Comparison of ENCODE assay signal across 7 cellular contexts in the genomic region with DNA sequence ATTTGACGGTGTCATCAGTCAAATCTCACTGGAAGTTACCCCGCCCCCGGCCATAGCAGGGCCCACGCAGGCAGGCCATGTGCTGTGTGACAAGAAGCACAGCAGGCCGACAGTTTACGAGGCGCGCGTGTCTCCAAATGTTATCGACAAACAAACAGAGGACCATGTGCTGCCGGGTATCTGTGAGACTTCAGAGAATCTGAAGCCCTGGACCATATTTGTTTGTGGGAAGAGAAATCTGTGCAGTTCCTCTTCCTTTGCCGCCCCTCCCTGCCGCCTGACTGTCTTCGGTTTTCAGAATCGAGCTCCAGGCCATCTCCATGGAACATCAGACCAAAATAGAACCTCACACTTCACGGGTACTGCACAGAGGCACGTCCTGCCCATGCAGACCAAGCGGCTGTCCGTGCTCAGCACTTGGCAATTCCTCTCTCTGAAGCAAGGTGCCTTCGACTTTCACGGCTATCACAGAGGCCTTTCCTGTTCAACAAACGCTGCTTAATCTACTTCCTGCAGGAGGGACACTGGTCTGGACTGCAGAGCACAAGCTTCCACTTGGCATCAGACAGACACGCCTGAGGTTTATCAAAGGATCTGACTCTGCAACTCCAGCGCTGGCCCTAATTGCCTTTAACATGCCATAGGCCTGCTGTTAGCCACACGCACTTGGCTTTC.
A peak's percentile ranks its signal among the peaks of the same experiment; 100 is the strongest.
DNase-seq lines count a peak whose midpoint lies in the region; ATAC-seq and TF ChIP-seq lines count a peak whose summit lies in the region.

No MANE protein-coding gene starts in this region.

- H2AFZ ChIP-seq in PC-9: no peak overlapping the region

- no peak for TF ChIP-seq CTCF in body of pancreas (IDR thresholded peaks at IDR 0.05)
- no peak for TF ChIP-seq CTCF in tibial artery (IDR thresholded peaks at IDR 0.05)
- no peak for TF ChIP-seq CTCF in PC-9 (conservative IDR thresholded peaks at IDR 0.05)

- CTCF ChIA-PET in PC-9 (lab: Charles Lee): interaction anchor here (0.7 kb wide), 1 partner anchor 10 kb away, joined by 3 read pairs; no protein-coding TSS in a partner anchor

- BruUV-seq in PC-9 (replicated peaks; lab: Mats Ljungman, UMichigan): no TSS peak

- POLR2A ChIA-PET in PC-9 (lab: Charles Lee; ENCODE audit: unreplicated experiment): no interaction called here

- 52 to 69% methylated on average over 21 to 25 of the region's 25 CpGs for WGBS in body of pancreas, 2 donors

- DNase-seq in T-helper 22 cell (ENCODE audit: low read depth) (peak; percentile 40), body of pancreas (peak in 3 of 4 donors; percentile 13 to 44 (median 25)), middle frontal gyrus (ENCODE audit: extremely low spot score, low spot score) (peak; percentile 50), tibial artery (peak; percentile 45 to 72), AG08396 (ENCODE audit: low spot score) (no peak), PC-9 (no peak), GOT3 (lab: John Stamatoyannopoulos, UW) (no peak)

- H3K27me3 ChIP-seq in body of pancreas (no peaks in the 10 kb centered on the region), tibial artery (no peaks in the 10 kb centered on the region), PC-9 (ENCODE audit: insufficient read depth, low read depth) (no peaks in the 10 kb centered on the region)

- no peaks in the 10 kb centered on the region for H3K36me3 ChIP-seq in body of pancreas (replicated peaks in 1 of 2; ENCODE audit: insufficient read depth in 1 of 2, low read depth in 2 of 2)
- H3K36me3 ChIP-seq in tibial artery: no peaks in the 10 kb centered on the region
- no peaks in the 10 kb centered on the region for H3K36me3 ChIP-seq in PC-9 (ENCODE audit: low read depth)

- ATAC-seq in body of pancreas: peak; percentile 47

- H4K20me1 ChIP-seq in PC-9 (ENCODE audit: insufficient read depth): no peaks in the 10 kb centered on the region; the same call in 1 of the 2 replicates

- no peaks in the 10 kb centered on the region for H3K79me2 ChIP-seq in PC-9 (ENCODE audit: low read depth)

- no peaks in the 10 kb centered on the region for H3K4me1 ChIP-seq in body of pancreas
- H3K4me1 ChIP-seq in tibial artery: no peaks in the 10 kb centered on the region
- H3K4me1 ChIP-seq in PC-9 (replicated peaks; ENCODE audit: insufficient read depth): no peaks in the 10 kb centered on the region

- no peak overlapping the region for H3K4me2 ChIP-seq in PC-9

- H3K27ac ChIP-seq in body of pancreas (peak overlapping the region in 2 of 4 donors; percentile 14 to 56), tibial artery (no peak overlapping the region), PC-9 (no peak overlapping the region)

- TF ChIP-seq POLR2A in body of pancreas (IDR thresholded peaks at IDR 0.05): no peak

- H3K9me3 ChIP-seq in body of pancreas: no peaks in the 10 kb centered on the region
- H3K9me3 ChIP-seq in tibial artery: no peaks in the 10 kb centered on the region
- H3K9me3 ChIP-seq in PC-9 (ENCODE audit: insufficient read depth, low read depth): no peaks in the 10 kb centered on the region

- H3F3A ChIP-seq in PC-9 (ENCODE audit: insufficient read depth, low read depth): no peaks in the 10 kb centered on the region

- H3K4me3 ChIP-seq in body of pancreas: no peak overlapping the region
- H3K4me3 ChIP-seq in tibial artery: no peak overlapping the region
- no peak overlapping the region for H3K4me3 ChIP-seq in PC-9

- intact Hi-C loops in body of pancreas (cut with DNase I): no loop called here
- intact Hi-C loops in tibial artery (cut with DNase I; ENCODE audit: low total_unique reads): no loop called here
- intact Hi-C loops in PC-9 (cut with micrococcal nuclease; ENCODE audit: unreplicated experiment): no loop called here

- no peaks in the 10 kb centered on the region for H3K9me2 ChIP-seq in PC-9 (ENCODE audit: insufficient read depth)

Comparison
In these comparisons a context has a peak if more than half of its experiments do, and no peak if none do; other contexts are left out.
1. DNase-seq: peak in T-helper 22 cell (single experiment), body of pancreas (3 of 4), middle frontal gyrus (single experiment) and tibial artery (2 of 2); none in AG08396 (single experiment), PC-9 (0 of 2) and GOT3 (single experiment).